In genomic region chr13:105340061-105340606, GRCh38 we compare ENCODE assay signal across 21 cellular contexts.
"Had no signal": no experiment of that assay in that cellular context is flagged by ENCODE, and none has a peak within 500 bp of the region (broad histone marks: within the 10 kb centered on the region; RNA-seq: fewer than 3 reads in every experiment).

No MANE protein-coding gene starts in this region.

- H3K36me3 Mint-ChIP-seq: naive B cell; stimulated activated memory B cell treated with anti-CD40 and anti-IgM and Interleukin-4, amounts not matched to agents 10 μg/mL and 1 μg/mL and 100 μg/mL, for 72 hours had no signal

- FAIRE-seq: islet of Langerhans, urothelium cell line had no signal

- H3K4me3 ChIP-seq: esophagus muscularis mucosa, gastrocnemius medialis, heart right ventricle, psoas muscle, right lobe of liver, spleen, tibial artery had no signal

- H3K4me1 Mint-ChIP-seq: naive B cell; stimulated activated memory B cell treated with anti-CD40 and anti-IgM and Interleukin-4, amounts not matched to agents 10 μg/mL and 1 μg/mL and 100 μg/mL, for 72 hours had no signal

- H3K27me3 Mint-ChIP-seq: naive B cell; stimulated activated memory B cell treated with anti-CD40 and anti-IgM and Interleukin-4, amounts not matched to agents 10 μg/mL and 1 μg/mL and 100 μg/mL, for 72 hours; stimulated activated naive CD8-positive, alpha-beta T cell treated with anti-CD3 and anti-CD28 coated beads, Interleukin-15, Interleukin-2, amounts not matched to agents 100 ng/mL and 50 ng/mL, for 24 hours had no signal

- H3K27ac Mint-ChIP-seq: nephron progenitor cell; stimulated activated memory B cell treated with anti-CD40 and anti-IgM and Interleukin-4, amounts not matched to agents 10 μg/mL and 1 μg/mL and 100 μg/mL, for 72 hours; stimulated activated naive CD8-positive, alpha-beta T cell treated with anti-CD3 and anti-CD28 coated beads, Interleukin-15, Interleukin-2, amounts not matched to agents 100 ng/mL and 50 ng/mL, for 24 hours had no signal

- H3K4me3 Mint-ChIP-seq: naive B cell; nephron progenitor cell; stimulated activated memory B cell treated with anti-CD40 and anti-IgM and Interleukin-4, amounts not matched to agents 10 μg/mL and 1 μg/mL and 100 μg/mL, for 72 hours; stimulated activated naive CD8-positive, alpha-beta T cell treated with anti-CD3 and anti-CD28 coated beads, Interleukin-15, Interleukin-2, amounts not matched to agents 100 ng/mL and 50 ng/mL, for 24 hours had no signal

- H3K9me3 ChIP-seq: esophagus muscularis mucosa, gastrocnemius medialis, heart right ventricle, psoas muscle, right lobe of liver, spleen, tibial artery had no signal

- H3K27ac ChIP-seq: epithelial cell of prostate, esophagus muscularis mucosa, gastrocnemius medialis, heart right ventricle, psoas muscle, right lobe of liver, spleen, tibial artery had no signal

- ATAC-seq: gastrocnemius medialis; psoas muscle; right lobe of liver; stimulated activated memory B cell treated with anti-CD40 and anti-IgM and Interleukin-4, amounts not matched to agents 10 μg/mL and 1 μg/mL and 100 μg/mL, for 72 hours had no signal

- H3K36me3 ChIP-seq: esophagus muscularis mucosa, gastrocnemius medialis, heart right ventricle, right lobe of liver, spleen, tibial artery had no signal

- DNase-seq: effector memory CD4-positive, alpha-beta T cell; gastrocnemius medialis; heart right ventricle; hypothalamus; kidney glomerular epithelial cell; naive B cell; nephron progenitor cell; psoas muscle; retina; right lobe of liver; spleen; stimulated activated CD4-positive, alpha-beta T cell treated with anti-CD3 and anti-CD28 coated beads, Interleukin-15, amount 100 ng/mL, for 24 hours; stimulated activated CD4-positive, alpha-beta T cell treated with anti-CD3 and anti-CD28 coated beads, Interleukin-1b, Interleukin-23, amount 100 ng/mL, for 48 hours; stimulated activated CD4-positive, alpha-beta T cell treated with anti-CD3 and anti-CD28 coated beads, Interleukin-4, amount 100 ng/mL, for 24 hours; tibial artery had no signal

- H3K9me3 Mint-ChIP-seq: nephron progenitor cell; stimulated activated naive CD8-positive, alpha-beta T cell treated with anti-CD3 and anti-CD28 coated beads, Interleukin-15, Interleukin-2, amounts not matched to agents 100 ng/mL and 50 ng/mL, for 24 hours had no signal

- H3K27me3 ChIP-seq: esophagus muscularis mucosa, gastrocnemius medialis, heart right ventricle, right lobe of liver, spleen, tibial artery had no signal

- H3K4me1 ChIP-seq: gastrocnemius medialis, psoas muscle, right lobe of liver, spleen had no signal
